In genomic region chr18:33132657-33133056, GRCh38 we compare ENCODE assay signal across 6 cellular contexts.
"Had no signal": no experiment of that assay in that cellular context is flagged by ENCODE, and none has a peak within 500 bp of the region (broad histone marks: within the 10 kb centered on the region; RNA-seq: fewer than 3 reads in every experiment).

No MANE protein-coding gene starts in this region.

- FAIRE-seq: H1, H54, HTR-8/SVneo had no signal

- H3K4me3 ChIP-seq: GM23338 had no signal

- DNase-seq: H9, HCEC 1CT had no signal

- ATAC-seq: GM23338 had no signal

- H2AFZ ChIP-seq: GM23338 had no signal

- H3K4me2 ChIP-seq: GM23338 had no signal
